ENCODE assay signal across 16 cellular contexts in genomic region chr4:48130100-48130499, GRCh38. TPM values are rescaled to one million over a fixed set of nuclear protein-coding genes. Genes with fewer than 3 reads are reported as not detected.
DNase-seq lines count a peak whose midpoint lies in the region; ATAC-seq and TF ChIP-seq lines count a peak whose summit lies in the region.
"Had no signal": no experiment of that assay in that cellular context is flagged by ENCODE, and none has a peak within 500 bp of the region (broad histone marks: within the 10 kb centered on the region; RNA-seq: fewer than 3 reads in every experiment).

No MANE protein-coding gene starts in this region.

- DNase-seq in activated naive CD4-positive, alpha-beta T cell treated with anti-CD3 and anti-CD28 coated beads for 36 hours = no peak
- DNase-seq in activated naive CD4-positive, alpha-beta T cell treated with Interleukin-2 at 50 U/mL for 16 hours = no peak
- no peak for DNase-seq in activated CD4-positive, alpha-beta memory T cell treated with anti-CD3 and anti-CD28 coated beads for 36 hours
- DNase-seq in heart left ventricle (no peak), spleen (no peak), superior temporal gyrus (ENCODE audit: extremely low spot score) (no peak), adrenal gland (no peak), DMS114 treated with DMSO at 0.1 percent for 48 hours (lab: John Stamatoyannopoulos, UW; ENCODE audit: unreplicated experiment) (no peak)
- DNase-seq: GOT3, left lung, NCI-H1105 treated with DMSO at 0.1 percent for 48 hours, NCI-H2171 treated with DMSO at 0.1 percent for 48 hours, NCI-H82 had no signal

- H3K36me3 Mint-ChIP-seq in activated naive CD4-positive, alpha-beta T cell treated with anti-CD3 and anti-CD28 coated beads for 36 hours (ENCODE audit: low read depth) = peaks cover 26% of the 10 kb centered on the region
- peaks cover 20% of the 10 kb centered on the region for H3K36me3 Mint-ChIP-seq in activated CD4-positive, alpha-beta memory T cell treated with anti-CD3 and anti-CD28 coated beads for 36 hours

- no peaks in the 10 kb centered on the region for H3K9me3 Mint-ChIP-seq in activated naive CD4-positive, alpha-beta T cell treated with anti-CD3 and anti-CD28 coated beads for 36 hours
- no peaks in the 10 kb centered on the region for H3K9me3 Mint-ChIP-seq in activated CD4-positive, alpha-beta memory T cell treated with anti-CD3 and anti-CD28 coated beads for 36 hours
- H3K9me3 Mint-ChIP-seq: neural crest cell had no signal

- peaks cover 70% of the 10 kb centered on the region for H3K4me1 Mint-ChIP-seq in activated naive CD4-positive, alpha-beta T cell treated with anti-CD3 and anti-CD28 coated beads for 36 hours (ENCODE audit: low read depth)
- peaks cover 87% of the 10 kb centered on the region for H3K4me1 Mint-ChIP-seq in activated CD4-positive, alpha-beta memory T cell treated with anti-CD3 and anti-CD28 coated beads for 36 hours (ENCODE audit: low read depth)

- no peaks in the 10 kb centered on the region for H3K27me3 Mint-ChIP-seq in activated naive CD4-positive, alpha-beta T cell treated with anti-CD3 and anti-CD28 coated beads for 36 hours (ENCODE audit: low read depth)
- H3K27me3 Mint-ChIP-seq in activated CD4-positive, alpha-beta memory T cell treated with anti-CD3 and anti-CD28 coated beads for 36 hours = no peaks in the 10 kb centered on the region

- peaks cover 0 to 56% (median 23%) of the 10 kb centered on the region in 12 donors for H3K4me1 ChIP-seq in heart left ventricle
- peaks cover 7 to 68% (median 28%) of the 10 kb centered on the region in 6 donors for H3K4me1 ChIP-seq in spleen
- peaks cover 5 to 11% of the 10 kb centered on the region in 2 donors for H3K4me1 ChIP-seq in adrenal gland (replicated peaks in 1 of 2)

- H3K27me3 ChIP-seq in heart left ventricle (no peaks in the 10 kb centered on the region), spleen (replicated peaks in 1 of 7) (no peaks in the 10 kb centered on the region), adrenal gland (no peaks in the 10 kb centered on the region)
- H3K27me3 ChIP-seq: left lung had no signal

- no peak for TF ChIP-seq CTCF in heart left ventricle (IDR thresholded peaks at IDR 0.05)
- TF ChIP-seq CTCF in spleen (IDR thresholded peaks at IDR 0.05 in 8 of 11, conservative IDR thresholded peaks at IDR 0.05 in 3 of 11) = no peak
- TF ChIP-seq CTCF in adrenal gland (IDR thresholded peaks at IDR 0.05) = no peak

- H3K27ac Mint-ChIP-seq in activated naive CD4-positive, alpha-beta T cell treated with anti-CD3 and anti-CD28 coated beads for 36 hours = peak overlapping the region; percentile 99
- H3K27ac Mint-ChIP-seq in activated CD4-positive, alpha-beta memory T cell treated with anti-CD3 and anti-CD28 coated beads for 36 hours = peak overlapping the region; percentile 95

- peak overlapping the region; percentile 79 for H3K4me3 Mint-ChIP-seq in activated naive CD4-positive, alpha-beta T cell treated with anti-CD3 and anti-CD28 coated beads for 36 hours
- H3K4me3 Mint-ChIP-seq in activated CD4-positive, alpha-beta memory T cell treated with anti-CD3 and anti-CD28 coated beads for 36 hours = peak overlapping the region; percentile 80
- H3K4me3 Mint-ChIP-seq: neural crest cell had no signal

- intact Hi-C loops in activated naive CD4-positive, alpha-beta T cell treated with anti-CD3 and anti-CD28 coated beads for 36 hours (cut with micrococcal nuclease) = loop anchor here (10.0 kb wide), 1 partner anchor 645 kb away; the partner anchor contains the start of gene ATP10D
- intact Hi-C loops in activated CD4-positive, alpha-beta memory T cell treated with anti-CD3 and anti-CD28 coated beads for 36 hours (cut with micrococcal nuclease) = no loop called here
- intact Hi-C loops in heart left ventricle (cut with DNase I) (loop anchor here in 2 of 10 donors (10.0 kb wide), 2 partner anchors 125 to 145 kb away; no protein-coding TSS in a partner anchor), spleen (cut with DNase I; ENCODE audit: low total_unique reads) (no loop called here), adrenal gland (cut with DNase I) (loop anchor here in 1 of 2 donors (10.0 kb wide), 1 partner anchor 145 kb away; no protein-coding TSS in a partner anchor)

- TF ChIP-seq POLR2A in heart left ventricle (IDR thresholded peaks at IDR 0.05) (no peak), spleen (IDR thresholded peaks at IDR 0.05) (no peak), adrenal gland (IDR thresholded peaks at IDR 0.05) (no peak)

- peaks cover 0 to 2% (median 0%) of the 10 kb centered on the region in 9 donors for H3K36me3 ChIP-seq in heart left ventricle
- H3K36me3 ChIP-seq in spleen = peaks cover 0 to 23% (median 0%) of the 10 kb centered on the region in 6 donors
- H3K36me3 ChIP-seq in adrenal gland (replicated peaks in 1 of 2) = no peaks in the 10 kb centered on the region

- H3K9me3 ChIP-seq in heart left ventricle (no peaks in the 10 kb centered on the region), spleen (no peaks in the 10 kb centered on the region), adrenal gland (replicated peaks in 1 of 3) (no peaks in the 10 kb centered on the region)
- H3K9me3 ChIP-seq: left lung had no signal

- POLR2A ChIA-PET in activated CD4-positive, alpha-beta memory T cell treated with anti-CD3 and anti-CD28 coated beads for 36 hours (lab: Charles Lee) = interaction anchor here (0.8 to 1.9 kb wide), 4 partner anchors 8 to 28 kb away, joined by 3 to 21 read pairs (median 3); no protein-coding TSS in a partner anchor

- 59 to 82% (median 69%) methylated on average over 6 to 7 of the region's 7 CpGs for WGBS in heart left ventricle, 4 donors
- WGBS in spleen, 5 donors = 85 to 97% (median 94%) methylated on average over 7 of the region's 7 CpGs
- 89 to 100% (median 93%) methylated on average over 7 of the region's 7 CpGs for WGBS in adrenal gland, 4 donors

- peak in 3 of 4 donors; percentile 14 to 71 (median 50) for ATAC-seq in heart left ventricle
- ATAC-seq: left lung, Panc1 had no signal

- CTCF ChIA-PET in activated naive CD4-positive, alpha-beta T cell treated with anti-CD3 and anti-CD28 coated beads for 36 hours (lab: Charles Lee) = interaction anchor here (0.7 to 10.6 kb wide), 11 partner anchors 9 to 210 kb away, joined by 3 to 162 read pairs (median 5); no protein-coding TSS in a partner anchor
- CTCF ChIA-PET in activated CD4-positive, alpha-beta memory T cell treated with anti-CD3 and anti-CD28 coated beads for 36 hours (lab: Charles Lee) = interaction anchor here (0.7 to 10.7 kb wide), 6 partner anchors 9 to 95 kb away, joined by 3 to 112 read pairs (median 11); no protein-coding TSS in a partner anchor

- peak overlapping the region in 5 of 12 donors; percentile 44 to 73 (median 67) for H3K27ac ChIP-seq in heart left ventricle
- peak overlapping the region in 5 of 8 donors; percentile 0 to 85 (median 54) for H3K27ac ChIP-seq in spleen
- H3K27ac ChIP-seq in adrenal gland = no peak overlapping the region
- H3K27ac ChIP-seq: KMS-11 had no signal

- no peak overlapping the region for H3K4me3 ChIP-seq in heart left ventricle
- peak overlapping the region in 3 of 8 donors; percentile 2 to 58 (median 31) for H3K4me3 ChIP-seq in spleen
- no peak overlapping the region for H3K4me3 ChIP-seq in adrenal gland
- H3K4me3 ChIP-seq: left lung had no signal

RNA-seq across cellular contexts. Expression of gene TXK, which starts 4.0 kb away (rescaled TPM):
- total RNA-seq in activated naive CD4-positive, alpha-beta T cell treated with anti-CD3 and anti-CD28 coated beads for 36 hours = 10 to 100 TPM; 24.4 to 28.6 TPM
- 10 to 100 TPM; 16.5 to 18.4 TPM for total RNA-seq in activated CD4-positive, alpha-beta memory T cell treated with anti-CD3 and anti-CD28 coated beads for 36 hours
- 1 to 10 TPM in 2 of 9 donors, under 1 TPM in 6, not detected in 1; 0.25 to 3.3 (median 0.63) TPM for total RNA-seq in heart left ventricle
- under 1 TPM; 0.18 to 0.19 TPM for polyA plus RNA-seq in heart left ventricle
- 10 to 100 TPM; 17.0 to 36.6 (median 29.6) TPM for total RNA-seq in spleen
- polyA plus RNA-seq in spleen = 1 to 10 TPM; 3.3 to 6.0 (median 3.5) TPM
- total RNA-seq in adrenal gland = 1 to 10 TPM in 5 of 8 donors, under 1 TPM in 3; 0.55 to 4.9 (median 1.8) TPM
- polyA plus RNA-seq in adrenal gland = 1 to 10 TPM in 1 of 3 donors, under 1 TPM in 2; 0.72 to 1.9 (median 0.74) TPM
- total RNA-seq: neural crest cell had no signal

Comparison
In these comparisons a context has a peak if more than half of its experiments do, and no peak if none do; other contexts are left out.
1. H3K27ac ChIP-seq: peak in spleen (5 of 8); none in adrenal gland (0 of 5).